Comparison of ENCODE assay signal across 1 cellular context in genomic region chr1:153494976-153495535, GRCh38.
TF ChIP-seq lines count a peak whose summit lies in the region.

No MANE protein-coding gene starts in this region.

TF ChIP-seq in K562, 482 proteins besides CTCF, POLR2A, EP300 and RAD21 (continued from another document and continues in another):
- no peak for TF ChIP-seq VEZF1 (CRISPR knock-in tag; IDR thresholded peaks at IDR 0.05)
- TF ChIP-seq, protein P1, sequence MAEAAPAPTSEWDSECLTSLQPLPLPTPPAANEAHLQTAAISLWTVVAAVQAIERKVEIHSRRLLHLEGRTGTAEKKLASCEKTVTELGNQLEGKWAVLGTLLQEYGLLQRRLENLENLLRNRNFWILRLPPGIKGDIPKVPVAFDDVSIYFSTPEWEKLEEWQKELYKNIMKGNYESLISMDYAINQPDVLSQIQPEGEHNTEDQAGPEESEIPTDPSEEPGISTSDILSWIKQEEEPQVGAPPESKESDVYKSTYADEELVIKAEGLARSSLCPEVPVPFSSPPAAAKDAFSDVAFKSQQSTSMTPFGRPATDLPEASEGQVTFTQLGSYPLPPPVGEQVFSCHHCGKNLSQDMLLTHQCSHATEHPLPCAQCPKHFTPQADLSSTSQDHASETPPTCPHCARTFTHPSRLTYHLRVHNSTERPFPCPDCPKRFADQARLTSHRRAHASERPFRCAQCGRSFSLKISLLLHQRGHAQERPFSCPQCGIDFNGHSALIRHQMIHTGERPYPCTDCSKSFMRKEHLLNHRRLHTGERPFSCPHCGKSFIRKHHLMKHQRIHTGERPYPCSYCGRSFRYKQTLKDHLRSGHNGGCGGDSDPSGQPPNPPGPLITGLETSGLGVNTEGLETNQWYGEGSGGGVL (CRISPR knock-in tag; IDR thresholded peaks at IDR 0.05) = no peak
- TF ChIP-seq, protein P2, sequence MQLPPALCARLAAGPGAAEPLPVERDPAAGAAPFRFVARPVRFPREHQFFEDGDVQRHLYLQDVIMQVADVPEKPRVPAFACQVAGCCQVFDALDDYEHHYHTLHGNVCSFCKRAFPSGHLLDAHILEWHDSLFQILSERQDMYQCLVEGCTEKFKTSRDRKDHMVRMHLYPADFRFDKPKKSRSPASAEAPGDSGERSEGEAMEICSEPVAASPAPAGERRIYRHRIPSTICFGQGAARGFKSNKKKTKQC (CRISPR knock-in tag; IDR thresholded peaks at IDR 0.05) = no peak
- TF ChIP-seq, protein P3, sequence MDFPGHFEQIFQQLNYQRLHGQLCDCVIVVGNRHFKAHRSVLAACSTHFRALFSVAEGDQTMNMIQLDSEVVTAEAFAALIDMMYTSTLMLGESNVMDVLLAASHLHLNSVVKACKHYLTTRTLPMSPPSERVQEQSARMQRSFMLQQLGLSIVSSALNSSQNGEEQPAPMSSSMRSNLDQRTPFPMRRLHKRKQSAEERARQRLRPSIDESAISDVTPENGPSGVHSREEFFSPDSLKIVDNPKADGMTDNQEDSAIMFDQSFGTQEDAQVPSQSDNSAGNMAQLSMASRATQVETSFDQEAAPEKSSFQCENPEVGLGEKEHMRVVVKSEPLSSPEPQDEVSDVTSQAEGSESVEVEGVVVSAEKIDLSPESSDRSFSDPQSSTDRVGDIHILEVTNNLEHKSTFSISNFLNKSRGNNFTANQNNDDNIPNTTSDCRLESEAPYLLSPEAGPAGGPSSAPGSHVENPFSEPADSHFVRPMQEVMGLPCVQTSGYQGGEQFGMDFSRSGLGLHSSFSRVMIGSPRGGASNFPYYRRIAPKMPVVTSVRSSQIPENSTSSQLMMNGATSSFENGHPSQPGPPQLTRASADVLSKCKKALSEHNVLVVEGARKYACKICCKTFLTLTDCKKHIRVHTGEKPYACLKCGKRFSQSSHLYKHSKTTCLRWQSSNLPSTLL (IDR thresholded peaks at IDR 0.05) = no peak
- no peak for TF ChIP-seq SMAD4 (CRISPR knock-in tag; conservative IDR thresholded peaks at IDR 0.05)
- TF ChIP-seq ETS2 (tag; IDR thresholded peaks at IDR 0.05; ENCODE audit: borderline replicate concordance, poor library complexity, severe bottlenecking) = no peak
- TF ChIP-seq SPI1 (IDR thresholded peaks at IDR 0.05; ENCODE audit: borderline replicate concordance, low read depth, low read length) = no peak
- TF ChIP-seq, protein P4, sequence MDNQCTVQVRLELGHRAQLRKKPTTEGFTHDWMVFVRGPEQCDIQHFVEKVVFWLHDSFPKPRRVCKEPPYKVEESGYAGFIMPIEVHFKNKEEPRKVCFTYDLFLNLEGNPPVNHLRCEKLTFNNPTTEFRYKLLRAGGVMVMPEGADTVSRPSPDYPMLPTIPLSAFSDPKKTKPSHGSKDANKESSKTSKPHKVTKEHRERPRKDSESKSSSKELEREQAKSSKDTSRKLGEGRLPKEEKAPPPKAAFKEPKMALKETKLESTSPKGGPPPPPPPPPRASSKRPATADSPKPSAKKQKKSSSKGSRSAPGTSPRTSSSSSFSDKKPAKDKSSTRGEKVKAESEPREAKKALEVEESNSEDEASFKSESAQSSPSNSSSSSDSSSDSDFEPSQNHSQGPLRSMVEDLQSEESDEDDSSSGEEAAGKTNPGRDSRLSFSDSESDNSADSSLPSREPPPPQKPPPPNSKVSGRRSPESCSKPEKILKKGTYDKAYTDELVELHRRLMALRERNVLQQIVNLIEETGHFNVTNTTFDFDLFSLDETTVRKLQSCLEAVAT (IDR thresholded peaks at IDR 0.05) = 0 out of 4 replicates have a peak, but pooled peaks of 1 of the 2 experiments have one; percentile 33
- no peak for TF ChIP-seq PTTG1 (tag; IDR thresholded peaks at IDR 0.05; ENCODE audit: low read depth)
- peak; percentile 96 for TF ChIP-seq SMC3 (conservative IDR thresholded peaks at IDR 0.05; ENCODE audit: insufficient read depth, low read depth, low read length)
- TF ChIP-seq RB1 (IDR thresholded peaks at IDR 0.05; ENCODE audit: low read depth) = peak; percentile 73; the same call in 1 of the 2 replicates
- no peak for TF ChIP-seq HNRNPUL1 (IDR thresholded peaks at IDR 0.05; ENCODE audit: low read length)
- TF ChIP-seq MCM2 (IDR thresholded peaks at IDR 0.05; ENCODE audit: low read depth) = no peak
- TF ChIP-seq ZNF583 (CRISPR knock-in tag; IDR thresholded peaks at IDR 0.05) = no peak
- TF ChIP-seq NUFIP1 (IDR thresholded peaks at IDR 0.05; ENCODE audit: partially characterized antibody) = no peak
- 0 out of 2 replicates have a peak, but pooled peaks have one; percentile 48 for TF ChIP-seq HDGF (IDR thresholded peaks at IDR 0.05)
- no peak for TF ChIP-seq E2F6 (IDR thresholded peaks at IDR 0.05; ENCODE audit: borderline replicate concordance in 1 of 2, extremely low read depth in 1 of 2, insufficient read depth in 1 of 2, insufficient read length in 1 of 2, low read depth in 1 of 2, low read length in 1 of 2, poor library complexity in 1 of 2, severe bottlenecking in 1 of 2)
- 0 out of 2 replicates have a peak, but pooled peaks have one; percentile 28 for TF ChIP-seq KLF16 (IDR thresholded peaks at IDR 0.05)
- TF ChIP-seq ZNF431 (CRISPR knock-in tag; IDR thresholded peaks at IDR 0.05) = no peak
- peak; percentile 25; the same call in 1 of the 2 replicates for TF ChIP-seq JUN (IDR thresholded peaks at IDR 0.05; ENCODE audit: borderline replicate concordance, low read depth, low read length)
- TF ChIP-seq JUN (CRISPR knock-in tag; IDR thresholded peaks at IDR 0.05; ENCODE audit: borderline replicate concordance) = no peak
- no peak for TF ChIP-seq ZNF639 (CRISPR knock-in tag; conservative IDR thresholded peaks at IDR 0.05 in 1 of 2, IDR thresholded peaks at IDR 0.05 in 1 of 2)
- TF ChIP-seq FOXA1 (IDR thresholded peaks at IDR 0.05; ENCODE audit: borderline replicate concordance) = no peak
- TF ChIP-seq HEY1 (CRISPR knock-in tag; IDR thresholded peaks at IDR 0.05; ENCODE audit: borderline replicate concordance) = no peak
- TF ChIP-seq, protein P5, sequence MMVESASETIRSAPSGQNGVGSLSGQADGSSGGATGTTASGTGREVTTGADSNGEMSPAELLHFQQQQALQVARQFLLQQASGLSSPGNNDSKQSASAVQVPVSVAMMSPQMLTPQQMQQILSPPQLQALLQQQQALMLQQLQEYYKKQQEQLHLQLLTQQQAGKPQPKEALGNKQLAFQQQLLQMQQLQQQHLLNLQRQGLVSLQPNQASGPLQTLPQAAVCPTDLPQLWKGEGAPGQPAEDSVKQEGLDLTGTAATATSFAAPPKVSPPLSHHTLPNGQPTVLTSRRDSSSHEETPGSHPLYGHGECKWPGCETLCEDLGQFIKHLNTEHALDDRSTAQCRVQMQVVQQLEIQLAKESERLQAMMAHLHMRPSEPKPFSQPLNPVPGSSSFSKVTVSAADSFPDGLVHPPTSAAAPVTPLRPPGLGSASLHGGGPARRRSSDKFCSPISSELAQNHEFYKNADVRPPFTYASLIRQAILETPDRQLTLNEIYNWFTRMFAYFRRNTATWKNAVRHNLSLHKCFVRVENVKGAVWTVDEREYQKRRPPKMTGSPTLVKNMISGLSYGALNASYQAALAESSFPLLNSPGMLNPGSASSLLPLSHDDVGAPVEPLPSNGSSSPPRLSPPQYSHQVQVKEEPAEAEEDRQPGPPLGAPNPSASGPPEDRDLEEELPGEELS (CRISPR knock-in tag; IDR thresholded peaks at IDR 0.05; ENCODE audit: borderline replicate concordance) = no peak
- TF ChIP-seq, protein P6, sequence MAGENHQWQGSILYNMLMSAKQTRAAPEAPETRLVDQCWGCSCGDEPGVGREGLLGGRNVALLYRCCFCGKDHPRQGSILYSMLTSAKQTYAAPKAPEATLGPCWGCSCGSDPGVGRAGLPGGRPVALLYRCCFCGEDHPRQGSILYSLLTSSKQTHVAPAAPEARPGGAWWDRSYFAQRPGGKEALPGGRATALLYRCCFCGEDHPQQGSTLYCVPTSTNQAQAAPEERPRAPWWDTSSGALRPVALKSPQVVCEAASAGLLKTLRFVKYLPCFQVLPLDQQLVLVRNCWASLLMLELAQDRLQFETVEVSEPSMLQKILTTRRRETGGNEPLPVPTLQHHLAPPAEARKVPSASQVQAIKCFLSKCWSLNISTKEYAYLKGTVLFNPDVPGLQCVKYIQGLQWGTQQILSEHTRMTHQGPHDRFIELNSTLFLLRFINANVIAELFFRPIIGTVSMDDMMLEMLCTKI (IDR thresholded peaks at IDR 0.05; ENCODE audit: partially characterized antibody) = no peak
- no peak for TF ChIP-seq ZNF274 (IDR thresholded peaks at IDR 0.05; ENCODE audit: borderline replicate concordance, low read depth, low read length)
- no peak for TF ChIP-seq NR2F6 (CRISPR knock-in tag; IDR thresholded peaks at IDR 0.05)
- TF ChIP-seq YY1 (IDR thresholded peaks at IDR 0.05; ENCODE audit: borderline replicate concordance in 1 of 3, control insufficient read depth in 1 of 3, extremely low read depth in 1 of 3, insufficient read depth in 3 of 3, insufficient read length in 1 of 3, insufficient replicate concordance in 2 of 3, low read depth in 1 of 3, low read length in 2 of 3) = no peak
- no peak for TF ChIP-seq SMAD3 (CRISPR knock-in tag; conservative IDR thresholded peaks at IDR 0.05)
- no peak for TF ChIP-seq ZNF408 (CRISPR knock-in tag; IDR thresholded peaks at IDR 0.05; ENCODE audit: low read depth)
- TF ChIP-seq ZNF217 (CRISPR knock-in tag; IDR thresholded peaks at IDR 0.05) = no peak
- peak; percentile 62; the same call in 1 of the 2 replicates for TF ChIP-seq MEF2A (IDR thresholded peaks at IDR 0.05; ENCODE audit: control insufficient read depth, low read depth, low read length)
- TF ChIP-seq ZC3H11A (IDR thresholded peaks at IDR 0.05; ENCODE audit: low read depth, low read length) = no peak
- no peak for TF ChIP-seq TBP (optimal IDR thresholded peaks at IDR 0.05; ENCODE audit: low read depth, low read length)
- TF ChIP-seq ZMIZ1 (IDR thresholded peaks at IDR 0.05; ENCODE audit: low read depth in 2 of 2, low read length in 2 of 2) = no peak
- TF ChIP-seq RCOR1 (IDR thresholded peaks at IDR 0.05; ENCODE audit: borderline replicate concordance in 1 of 2, low read depth in 2 of 2, low read length in 2 of 2) = peak in 1 of 2 experiments; percentile 13; a peak in 1 of 4 replicates
- TF ChIP-seq DIDO1 (tag; IDR thresholded peaks at IDR 0.05; ENCODE audit: low read depth) = no peak
